In genomic region chr4:132493476-132493875, GRCh38 we compare ENCODE assay signal across 20 cellular contexts.
DNase-seq lines count a peak whose midpoint lies in the region; ATAC-seq, FAIRE-seq and TF ChIP-seq lines count a peak whose summit lies in the region.
"Had no signal": no experiment of that assay in that cellular context is flagged by ENCODE, and none has a peak within 500 bp of the region (broad histone marks: within the 10 kb centered on the region; RNA-seq: fewer than 3 reads in every experiment).

No MANE protein-coding gene starts in this region.

- H4K20me1 ChIP-seq in H9 (ENCODE audit: control insufficient read depth, insufficient read depth, insufficient read length): no peaks in the 10 kb centered on the region
- H4K20me1 ChIP-seq in Loucy (ENCODE audit: insufficient read depth, low read length, poor library complexity, severe bottlenecking): no peaks in the 10 kb centered on the region

- H3K36me3 ChIP-seq in Loucy (ENCODE audit: insufficient read depth, low read length) (no peaks in the 10 kb centered on the region), pancreas (no peaks in the 10 kb centered on the region)
- H3K36me3 ChIP-seq: Peyer's patch had no signal

- H3K14ac ChIP-seq in H9 (ENCODE audit: insufficient read depth, low read length): no peak overlapping the region

- H3K27me3 ChIP-seq in H9 (ENCODE audit: insufficient read depth, low read length) (no peaks in the 10 kb centered on the region), Loucy (ENCODE audit: insufficient read depth, low read length, poor library complexity, severe bottlenecking) (no peaks in the 10 kb centered on the region), pancreas (no peaks in the 10 kb centered on the region)
- H3K27me3 ChIP-seq: Peyer's patch had no signal

- no peaks in the 10 kb centered on the region for H3K9me2 ChIP-seq in Loucy (replicated peaks; ENCODE audit: low read depth, low read length)
- H3K9me2 ChIP-seq: SK-N-SH had no signal

- intact Hi-C loops in pancreas (cut with DNase I): no loop called here

- H3T11ph ChIP-seq in H9 (ENCODE audit: low read length): no peak overlapping the region

- no peaks in the 10 kb centered on the region for H3K79me2 ChIP-seq in H9 (ENCODE audit: insufficient read depth, low read length)
- H3K79me2 ChIP-seq in Loucy (ENCODE audit: insufficient read depth, low read length): no peaks in the 10 kb centered on the region

- ATAC-seq in pancreas: no peak
- no peak for ATAC-seq in GM19397 (IDR thresholded peaks at IDR 0.05; ENCODE audit: unreplicated experiment)
- ATAC-seq: T-cell had no signal

- no peaks in the 10 kb centered on the region for H3K79me1 ChIP-seq in H9 (ENCODE audit: insufficient read depth, low read depth, low read length, poor library complexity, severe bottlenecking)

- no peak overlapping the region for H3K4me3 Mint-ChIP-seq in H9
- H3K4me3 Mint-ChIP-seq: B cell; CD4-positive, alpha-beta memory T cell; T-cell had no signal

- H2BK5ac ChIP-seq in H9 (ENCODE audit: insufficient read length, low read length): no peak overlapping the region

- peaks cover 7% of the 10 kb centered on the region; the same call in 1 of the 2 replicates for H3K4me1 ChIP-seq in H9 (ENCODE audit: insufficient read depth, low read length)
- H3K4me1 ChIP-seq in Loucy (ENCODE audit: insufficient read depth, low read length, poor library complexity, severe bottlenecking): no peaks in the 10 kb centered on the region
- H3K4me1 ChIP-seq in pancreas: no peaks in the 10 kb centered on the region
- H3K4me1 ChIP-seq: Peyer's patch had no signal

- no peak overlapping the region for H3K4me2 ChIP-seq in H9 (ENCODE audit: insufficient read depth, insufficient read length, low read length)
- no peak overlapping the region for H3K4me2 ChIP-seq in Loucy (ENCODE audit: low read depth, low read length, poor library complexity, severe bottlenecking)
- H3K4me2 ChIP-seq: SK-N-SH had no signal

- peaks cover 19 to 22% of the 10 kb centered on the region in 2 experiments for H3K9me3 Mint-ChIP-seq in H9

- no peaks in the 10 kb centered on the region for H3F3A ChIP-seq in Loucy (ENCODE audit: low read depth)

- H2BK12ac ChIP-seq in H9 (ENCODE audit: insufficient read length, low read depth, low read length): no peak overlapping the region

- H4K8ac ChIP-seq in H9 (replicated peaks; ENCODE audit: insufficient read length, low read depth, low read length): no peak overlapping the region

- peak; percentile 26 for FAIRE-seq in pancreas (lab: Jason Lieb, UNC)

- no peak overlapping the region for H2BK120ac ChIP-seq in H9 (ENCODE audit: low read depth, low read length, poor library complexity, severe bottlenecking)

- peaks cover 3% of the 10 kb centered on the region for H3K23me2 ChIP-seq in H9 (ENCODE audit: insufficient read length, low read depth, low read length, poor library complexity, severe bottlenecking)

- H2BK15ac ChIP-seq in H9 (ENCODE audit: low read depth, low read length): no peak overlapping the region

- H4K91ac ChIP-seq in H9 (ENCODE audit: insufficient read length, low read depth, low read length): no peak overlapping the region

- H2AK5ac ChIP-seq in H9 (ENCODE audit: insufficient read length, low read length): no peak overlapping the region

- no peak overlapping the region for H2BK20ac ChIP-seq in H9 (ENCODE audit: low read depth, low read length, poor library complexity, severe bottlenecking)

- H3K9me3 ChIP-seq in H9 (ENCODE audit: control insufficient read depth, low read depth, low read length) (no peaks in the 10 kb centered on the region), Loucy (ENCODE audit: insufficient read depth, low read depth, low read length) (peaks cover 4% of the 10 kb centered on the region; the same call in 1 of the 2 replicates), pancreas (no peaks in the 10 kb centered on the region)

- H2AFZ ChIP-seq in H9 (ENCODE audit: low read length) (no peak overlapping the region), Loucy (ENCODE audit: low read length) (no peak overlapping the region)

- no peak overlapping the region for H4K5ac ChIP-seq in H9 (ENCODE audit: insufficient read length, low read depth, low read length)

- H3K9ac ChIP-seq in H9 (ENCODE audit: extremely low read depth, insufficient read length, low read length) (no peak overlapping the region), Loucy (ENCODE audit: low read depth, low read length, poor library complexity, severe bottlenecking) (no peak overlapping the region)
- H3K9ac ChIP-seq: SK-N-SH had no signal

- DNase-seq in H9: no peak
- peak; percentile 3 for DNase-seq in choroid plexus epithelial cell (ENCODE audit: low read depth)
- no peak for DNase-seq in pancreas
- DNase-seq in NCI-H2107 (lab: John Stamatoyannopoulos, UW): no peak
- DNase-seq in DMS153 treated with DMSO at 0.1 percent for 48 hours (lab: John Stamatoyannopoulos, UW; ENCODE audit: unreplicated experiment): no peak
- DNase-seq: DMS79, IMR-90, Karpas-422, NCI-H1105, NCI-H187, NCI-H345, NCI-H69, Peyer's patch, Right ventricle myocardium superior, SK-N-SH, T-cell had no signal

- H3K27ac Mint-ChIP-seq in H9: peak overlapping the region in 2 of 3 experiments; percentile 74 to 98; a peak in 3 of 7 replicates
- H3K27ac Mint-ChIP-seq: B cell; CD4-positive, alpha-beta memory T cell; T-cell had no signal

- no peaks in the 10 kb centered on the region for H3K27me3 Mint-ChIP-seq in H9 (ENCODE audit: low read depth)
- H3K27me3 Mint-ChIP-seq: B cell; CD4-positive, alpha-beta memory T cell; T-cell had no signal

- H3K27ac ChIP-seq in H9 (ENCODE audit: insufficient read length, low read depth, low read length): no peak overlapping the region
- H3K27ac ChIP-seq in pancreas: no peak overlapping the region
- H3K27ac ChIP-seq: Peyer's patch had no signal

- H3K36me3 Mint-ChIP-seq in H9 (ENCODE audit: insufficient read depth in 1 of 3, low read depth in 3 of 3): peaks cover 18 to 27% (median 25%) of the 10 kb centered on the region in 3 experiments
- H3K36me3 Mint-ChIP-seq: CD4-positive, alpha-beta memory T cell; T-cell had no signal

- H3K18ac ChIP-seq in H9 (ENCODE audit: insufficient read length, low read depth, low read length): no peak overlapping the region

- H3K4me3 ChIP-seq in Loucy (ENCODE audit: low read length, poor library complexity, severe bottlenecking) (no peak overlapping the region), choroid plexus epithelial cell (ENCODE audit: low read depth, low read length) (no peak overlapping the region), pancreas (no peak overlapping the region)
- H3K4me3 ChIP-seq: Peyer's patch had no signal

- peak; percentile 28; the same call in 1 of the 3 replicates for TF ChIP-seq CTCF in H9 (conservative IDR thresholded peaks at IDR 0.05)
- peak; percentile 39 for TF ChIP-seq CTCF in Loucy (conservative IDR thresholded peaks at IDR 0.05; ENCODE audit: low read length)
- TF ChIP-seq CTCF in choroid plexus epithelial cell (conservative IDR thresholded peaks at IDR 0.05; ENCODE audit: low read depth, low read length): peak; percentile 24
- TF ChIP-seq CTCF in pancreas (IDR thresholded peaks at IDR 0.05): no peak

- no peak overlapping the region for H3K23ac ChIP-seq in H9 (ENCODE audit: insufficient read length, low read depth, low read length)

- no peak overlapping the region for H3K56ac ChIP-seq in H9 (ENCODE audit: insufficient read length, low read depth, low read length)

- H3K4me1 Mint-ChIP-seq in H9: peaks cover 38 to 43% of the 10 kb centered on the region in 2 experiments
- H3K4me1 Mint-ChIP-seq: B cell; CD4-positive, alpha-beta memory T cell; T-cell had no signal

- H3K4ac ChIP-seq in H9 (ENCODE audit: low read depth, low read length): no peak overlapping the region

Comparison
In these comparisons a context has a peak if more than half of its experiments do, and no peak if none do; other contexts are left out.
1. CTCF ChIP-seq: peak in H9 (single experiment), Loucy (single experiment) and choroid plexus epithelial cell (single experiment); none in pancreas (0 of 4).